ENCODE assay signal across 23 cellular contexts in genomic region chr7:156274557-156274956, GRCh38.
"Had no signal": no experiment of that assay in that cellular context is flagged by ENCODE, and none has a peak within 500 bp of the region (broad histone marks: within the 10 kb centered on the region; RNA-seq: fewer than 3 reads in every experiment).

No MANE protein-coding gene starts in this region.

- H3K27ac ChIP-seq: colonic mucosa, coronary artery, dorsolateral prefrontal cortex, epithelial cell of prostate, esophagus muscularis mucosa, esophagus squamous epithelium, foreskin keratinocyte, gastrocnemius medialis, gastroesophageal sphincter, heart left ventricle, heart right ventricle had no signal

- ATAC-seq: effector memory CD8-positive, alpha-beta T cell; esophagus mucosa; foreskin keratinocyte; gastrocnemius medialis; gastroesophageal sphincter; heart left ventricle; heart right ventricle had no signal

- DNase-seq: colonic mucosa; cortex of kidney; dermis blood vessel endothelial cell; dorsolateral prefrontal cortex; effector CD4-positive, alpha-beta T cell; effector CD8-positive, alpha-beta T cell; effector memory CD4-positive, alpha-beta T cell; effector memory CD8-positive, alpha-beta T cell; endodermal cell; erythroblast; esophagus squamous epithelium; foreskin fibroblast; foreskin keratinocyte; foreskin melanocyte; gastrocnemius medialis; glutamatergic neuron; heart left ventricle; heart right ventricle had no signal
